Comparison of ENCODE assay signal across 17 cellular contexts in genomic region chr10:14671383-14671782, GRCh38.
A peak's percentile ranks its signal among the peaks of the same experiment; 100 is the strongest.
DNase-seq lines count a peak whose midpoint lies in the region; TF ChIP-seq lines count a peak whose summit lies in the region.
"Had no signal": no experiment of that assay in that cellular context is flagged by ENCODE, and none has a peak within 500 bp of the region (broad histone marks: within the 10 kb centered on the region; RNA-seq: fewer than 3 reads in every experiment).

No MANE protein-coding gene starts in this region.

- peak; percentile 37 for DNase-seq in HFF-Myc (ENCODE audit: extremely low read depth, low read depth)
- peak; percentile 89 for DNase-seq in T1000 (lab: John Stamatoyannopoulos, UW)
- peak; percentile 31 for DNase-seq in left kidney (ENCODE audit: low read depth, low spot score)
- DNase-seq in iPS-NIHi11 (ENCODE audit: low spot score): no peak
- DNase-seq in tibial nerve (ENCODE audit: low spot score in 2 of 2): no peak
- no peak for DNase-seq in activated naive CD4-positive, alpha-beta T cell treated with anti-CD3 and anti-CD28 coated beads for 36 hours
- DNase-seq: activated CD4-positive, alpha-beta T cell treated with anti-CD3 and anti-CD28 coated beads, Interleukin-2, amount 10 ng/mL, durations not matched to agents 7 days and 5 days; activated T-cell treated with anti-CD3 and anti-CD28 coated beads, Interleukin-2, amount 50 U/mL, for 1 hour; DMS79; NCI-H2029; T-helper 9 cell had no signal

- peak overlapping the region; percentile 51 for H3K27ac ChIP-seq in urinary bladder (ENCODE audit: low read depth)
- H3K27ac ChIP-seq in tibial nerve: peak overlapping the region in 1 of 4 donors; percentile 56
- H3K27ac ChIP-seq: C4-2B, epithelial cell of prostate, SK-N-MC had no signal

- TF ChIP-seq POLR2A in tibial nerve (IDR thresholded peaks at IDR 0.05): no peak

- intact Hi-C loops in activated naive CD4-positive, alpha-beta T cell treated with anti-CD3 and anti-CD28 coated beads for 36 hours (cut with micrococcal nuclease): no loop called here

- no peaks in the 10 kb centered on the region for H3K27me3 Mint-ChIP-seq in activated naive CD4-positive, alpha-beta T cell treated with anti-CD3 and anti-CD28 coated beads for 36 hours (ENCODE audit: low read depth)
- H3K27me3 Mint-ChIP-seq: activated CD4-positive, alpha-beta T cell treated with anti-CD3 and anti-CD28 coated beads, Interleukin-2, amount 10 ng/mL, durations not matched to agents 7 days and 5 days; activated naive CD4-positive, alpha-beta T cell treated with anti-CD3 and anti-CD28 coated beads, Interleukin-2, amount 50 U/mL, for 24 hours had no signal

- peaks cover 2% of the 10 kb centered on the region for H3K36me3 Mint-ChIP-seq in activated naive CD4-positive, alpha-beta T cell treated with anti-CD3 and anti-CD28 coated beads for 36 hours (ENCODE audit: low read depth)
- H3K36me3 Mint-ChIP-seq: brain had no signal

- TF ChIP-seq CTCF in HFF-Myc (IDR thresholded peaks at IDR 0.05; ENCODE audit: low read depth, low read length, missing control alignments): no peak
- no peak for TF ChIP-seq CTCF in tibial nerve (IDR thresholded peaks at IDR 0.05)

- no peaks in the 10 kb centered on the region for H3K9me3 ChIP-seq in tibial nerve

- peaks cover 7% of the 10 kb centered on the region for H3K4me1 Mint-ChIP-seq in activated naive CD4-positive, alpha-beta T cell treated with anti-CD3 and anti-CD28 coated beads for 36 hours (ENCODE audit: low read depth)

- H3K4me3 ChIP-seq in HFF-Myc (replicated peaks; ENCODE audit: low read depth, low read length) (peak overlapping the region; percentile 28), urinary bladder (ENCODE audit: low read depth, low read length) (no peak overlapping the region), tibial nerve (no peak overlapping the region)
- H3K4me3 ChIP-seq: SK-N-MC had no signal

- H3K9me3 Mint-ChIP-seq in activated naive CD4-positive, alpha-beta T cell treated with anti-CD3 and anti-CD28 coated beads for 36 hours: peaks cover 4% of the 10 kb centered on the region

- WGBS in urinary bladder: 47% methylated on average over 5 of the region's 5 CpGs
- WGBS in tibial nerve, 2 donors: 81 to 85% methylated on average over 5 of the region's 5 CpGs

- H3K4me1 ChIP-seq in urinary bladder (ENCODE audit: insufficient read depth) (no peaks in the 10 kb centered on the region), tibial nerve (peaks cover 0 to 14% (median 0%) of the 10 kb centered on the region in 4 donors)

- H3K36me3 ChIP-seq in urinary bladder (ENCODE audit: insufficient read depth): no peaks in the 10 kb centered on the region
- no peaks in the 10 kb centered on the region for H3K36me3 ChIP-seq in tibial nerve

- CTCF ChIA-PET in activated naive CD4-positive, alpha-beta T cell treated with anti-CD3 and anti-CD28 coated beads for 36 hours (lab: Charles Lee): interaction anchor here (0.6 to 0.7 kb wide), 2 partner anchors 144 to 406 kb away, joined by 4 to 5 read pairs; no protein-coding TSS in a partner anchor

- TF ChIP-seq EP300 in tibial nerve (IDR thresholded peaks at IDR 0.05): no peak

- no peaks in the 10 kb centered on the region for H3K27me3 ChIP-seq in tibial nerve

- H3K4me3 Mint-ChIP-seq in activated naive CD4-positive, alpha-beta T cell treated with anti-CD3 and anti-CD28 coated beads for 36 hours: no peak overlapping the region
- H3K4me3 Mint-ChIP-seq: activated CD4-positive, alpha-beta T cell treated with anti-CD3 and anti-CD28 coated beads, Interleukin-2, amount 10 ng/mL, durations not matched to agents 7 days and 5 days; activated naive CD4-positive, alpha-beta T cell treated with anti-CD3 and anti-CD28 coated beads, Interleukin-2, amount 50 U/mL, for 24 hours; brain had no signal

- no peak overlapping the region for H3K27ac Mint-ChIP-seq in activated naive CD4-positive, alpha-beta T cell treated with anti-CD3 and anti-CD28 coated beads for 36 hours
- H3K27ac Mint-ChIP-seq: activated CD4-positive, alpha-beta T cell treated with anti-CD3 and anti-CD28 coated beads, Interleukin-2, amount 10 ng/mL, durations not matched to agents 7 days and 5 days; activated naive CD4-positive, alpha-beta T cell treated with anti-CD3 and anti-CD28 coated beads, Interleukin-2, amount 50 U/mL, for 24 hours had no signal

Comparison
In these comparisons a context has a peak if more than half of its experiments do, and no peak if none do; other contexts are left out.
1. DNase-seq: peak in HFF-Myc (single experiment), T1000 (single experiment) and left kidney (single experiment); none in iPS-NIHi11 (single experiment), tibial nerve (0 of 2) and activated naive CD4-positive, alpha-beta T cell treated with anti-CD3 and anti-CD28 coated beads for 36 hours (single experiment).